ENCODE assay signal across 9 cellular contexts in the genomic region with DNA sequence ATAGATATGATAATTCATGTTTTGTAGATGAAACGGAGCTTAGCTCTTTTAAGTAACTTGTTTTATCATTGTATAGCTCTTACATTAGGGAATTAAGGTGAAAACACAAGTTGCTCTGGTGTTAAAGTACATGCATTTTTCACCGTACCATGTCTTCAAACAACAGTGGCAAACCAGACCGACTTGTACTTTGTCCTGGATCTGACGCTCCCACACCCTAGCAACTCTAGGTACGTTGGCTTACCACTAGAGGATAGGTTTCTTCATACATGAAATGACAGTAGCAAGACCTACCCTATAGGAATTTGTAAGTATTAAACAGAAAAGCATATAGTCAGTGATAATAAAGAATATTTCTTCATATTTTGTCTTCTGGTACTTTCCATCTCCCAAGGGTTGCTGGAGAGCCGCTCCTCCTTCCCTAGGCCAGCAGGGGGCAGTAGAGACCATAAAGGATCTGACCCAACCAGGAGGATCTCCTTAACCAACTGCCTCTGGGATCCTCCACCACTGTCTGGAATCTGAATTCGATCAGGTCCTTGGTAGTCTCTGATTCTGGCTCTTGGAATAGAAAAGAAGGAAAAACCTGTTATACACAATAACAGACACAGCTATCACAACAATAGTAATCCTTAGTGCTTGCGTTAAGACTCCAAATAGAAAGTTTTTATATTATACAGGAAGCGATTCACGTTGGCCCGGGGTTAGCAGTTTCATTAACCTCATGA.
DNase-seq lines count a peak whose midpoint lies in the region; ATAC-seq and TF ChIP-seq lines count a peak whose summit lies in the region.
"Had no signal": no experiment of that assay in that cellular context is flagged by ENCODE, and none has a peak within 500 bp of the region (broad histone marks: within the 10 kb centered on the region; RNA-seq: fewer than 3 reads in every experiment).

No MANE protein-coding gene starts in this region.

- H3K4me1 ChIP-seq in heart right ventricle = no peaks in the 10 kb centered on the region

- no peaks in the 10 kb centered on the region for H3K36me3 ChIP-seq in heart right ventricle

- peaks cover 10% of the 10 kb centered on the region for H3K27me3 Mint-ChIP-seq in activated naive CD8-positive, alpha-beta T cell treated with anti-CD3 and anti-CD28 coated beads for 36 hours

- peak; percentile 56 for DNase-seq in CD1c-positive myeloid dendritic cell (ENCODE audit: extremely low spot score)
- peak; percentile 62 for DNase-seq in NCI-H774 (lab: John Stamatoyannopoulos, UW)
- DNase-seq in activated naive CD8-positive, alpha-beta T cell treated with anti-CD3 and anti-CD28 coated beads for 36 hours = peak; percentile 30
- DNase-seq in heart right ventricle = peak; percentile 25 to 69
- DNase-seq in sciatic nerve (ENCODE audit: low spot score) = peak; percentile 73
- DNase-seq in NCI-H187 treated with DMSO at 0.1 percent for 48 hours (lab: John Stamatoyannopoulos, UW) = no peak

- no peak overlapping the region for H3K27ac ChIP-seq in heart right ventricle

- peaks cover 0 to 4% (median 0%) of the 10 kb centered on the region in 11 donors for H3K9me3 ChIP-seq in heart right ventricle

- H3K36me3 Mint-ChIP-seq in activated naive CD8-positive, alpha-beta T cell treated with anti-CD3 and anti-CD28 coated beads for 36 hours = no peaks in the 10 kb centered on the region

- no peaks in the 10 kb centered on the region for H3K4me1 Mint-ChIP-seq in activated naive CD8-positive, alpha-beta T cell treated with anti-CD3 and anti-CD28 coated beads for 36 hours
- H3K4me1 Mint-ChIP-seq: T-helper 17 cell had no signal

- 63 to 64% methylated on average over 11 of the region's 11 CpGs for whole genome bisulfite sequencing in heart right ventricle, 2 donors

- peak overlapping the region in 3 of 10 donors; percentile 9 to 15 (median 11) for H3K4me3 ChIP-seq in heart right ventricle

- peaks cover 8% of the 10 kb centered on the region for H3K9me3 Mint-ChIP-seq in activated naive CD8-positive, alpha-beta T cell treated with anti-CD3 and anti-CD28 coated beads for 36 hours

- no peak overlapping the region for H3K4me3 Mint-ChIP-seq in activated naive CD8-positive, alpha-beta T cell treated with anti-CD3 and anti-CD28 coated beads for 36 hours
- H3K4me3 Mint-ChIP-seq: T-helper 17 cell had no signal

- intact Hi-C loops in heart right ventricle (cut with DNase I) (loop anchor here (1.0 to 10.0 kb wide), 5 partner anchors 518 to 598 kb away; no protein-coding TSS in a partner anchor), sciatic nerve (cut with DNase I) (no loop called here)

- ATAC-seq in GM18909 (IDR thresholded peaks at IDR 0.05; ENCODE audit: poor library complexity, unreplicated experiment) (peak; percentile 86), HG03469 (IDR thresholded peaks at IDR 0.05; ENCODE audit: unreplicated experiment) (peak; percentile 58), heart right ventricle (peak in 5 of 8 donors; percentile 46 to 62 (median 58)), sciatic nerve (no peak)
- ATAC-seq: T-helper 17 cell had no signal

- peak; percentile 46 to 92 (median 84) for TF ChIP-seq CTCF in heart right ventricle (IDR thresholded peaks at IDR 0.05)

- H3K27me3 ChIP-seq in heart right ventricle = peaks cover 0 to 21% (median 7%) of the 10 kb centered on the region in 7 donors

- no peak overlapping the region for H3K27ac Mint-ChIP-seq in activated naive CD8-positive, alpha-beta T cell treated with anti-CD3 and anti-CD28 coated beads for 36 hours
- H3K27ac Mint-ChIP-seq: T-helper 17 cell had no signal
